In genomic region chr15:76861815-76862397, GRCh38 we compare ENCODE assay signal across 21 cellular contexts.
"Had no signal": no experiment of that assay in that cellular context is flagged by ENCODE, and none has a peak within 500 bp of the region (broad histone marks: within the 10 kb centered on the region; RNA-seq: fewer than 3 reads in every experiment).

No MANE protein-coding gene starts in this region.

- H3K36me3 ChIP-seq: neutrophil, upper lobe of left lung, vagina had no signal

- H3K4me1 ChIP-seq: lower lobe of right lung, tibial artery, upper lobe of left lung had no signal

- H3K4me3 ChIP-seq: hepatocyte, left ventricle myocardium inferior, lower lobe of right lung, spleen, tibial artery, upper lobe of left lung, vagina had no signal

- H3K4me3 Mint-ChIP-seq: naive thymus-derived CD4-positive, alpha-beta T cell; stimulated activated memory B cell treated with anti-CD40 and anti-IgM and Interleukin-4, amounts not matched to agents 10 μg/mL and 1 μg/mL and 100 μg/mL, for 72 hours; stimulated activated naive CD8-positive, alpha-beta T cell treated with anti-CD3 and anti-CD28 coated beads, Interleukin-15, Interleukin-2, amounts not matched to agents 100 ng/mL and 50 ng/mL, for 24 hours had no signal

- ATAC-seq: left cardiac atrium; lower lobe of right lung; naive thymus-derived CD4-positive, alpha-beta T cell; sciatic nerve; stimulated activated memory B cell treated with anti-CD40 and anti-IgM and Interleukin-4, amounts not matched to agents 10 μg/mL and 1 μg/mL and 100 μg/mL, for 72 hours had no signal

- H3K9me3 ChIP-seq: left ventricle myocardium inferior, lower lobe of right lung, neutrophil, spleen, tibial artery, upper lobe of left lung, vagina had no signal

- DNase-seq: effector CD4-positive, alpha-beta T cell; foreskin melanocyte; head of caudate nucleus; kidney; left cardiac atrium; left ventricle myocardium inferior; lower lobe of right lung; mesenchymal stem cell; naive thymus-derived CD4-positive, alpha-beta T cell; spleen; stimulated activated CD4-positive, alpha-beta T cell treated with anti-CD3 and anti-CD28 coated beads, Interleukin-15, amount 100 ng/mL, for 24 hours; stimulated activated CD4-positive, alpha-beta T cell treated with anti-CD3 and anti-CD28 coated beads, Interleukin-1b, Interleukin-23, amount 100 ng/mL, for 48 hours; stimulated activated CD4-positive, alpha-beta T cell treated with anti-CD3 and anti-CD28 coated beads, Interleukin-4, amount 100 ng/mL, for 24 hours; tibial artery; upper lobe of left lung had no signal

- H3K9me3 Mint-ChIP-seq: naive thymus-derived CD4-positive, alpha-beta T cell; stimulated activated memory B cell treated with anti-CD40 and anti-IgM and Interleukin-4, amounts not matched to agents 10 μg/mL and 1 μg/mL and 100 μg/mL, for 72 hours; stimulated activated naive CD8-positive, alpha-beta T cell treated with anti-CD3 and anti-CD28 coated beads, Interleukin-15, Interleukin-2, amounts not matched to agents 100 ng/mL and 50 ng/mL, for 24 hours had no signal

- H3K27me3 ChIP-seq: hepatocyte, neutrophil, spleen, tibial artery, upper lobe of left lung, vagina had no signal

- H3K27me3 Mint-ChIP-seq: naive thymus-derived CD4-positive, alpha-beta T cell; stimulated activated memory B cell treated with anti-CD40 and anti-IgM and Interleukin-4, amounts not matched to agents 10 μg/mL and 1 μg/mL and 100 μg/mL, for 72 hours; stimulated activated naive CD8-positive, alpha-beta T cell treated with anti-CD3 and anti-CD28 coated beads, Interleukin-15, Interleukin-2, amounts not matched to agents 100 ng/mL and 50 ng/mL, for 24 hours had no signal

- H3K27ac Mint-ChIP-seq: stimulated activated memory B cell treated with anti-CD40 and anti-IgM and Interleukin-4, amounts not matched to agents 10 μg/mL and 1 μg/mL and 100 μg/mL, for 72 hours; stimulated activated naive CD8-positive, alpha-beta T cell treated with anti-CD3 and anti-CD28 coated beads, Interleukin-15, Interleukin-2, amounts not matched to agents 100 ng/mL and 50 ng/mL, for 24 hours had no signal

- H3K27ac ChIP-seq: hepatocyte, left ventricle myocardium inferior, lower lobe of right lung, neutrophil, spleen, tibial artery, upper lobe of left lung, vagina had no signal
